ENCODE assay signal across 15 cellular contexts in genomic region chr7:147298611-147299043, GRCh38.
DNase-seq lines count a peak whose midpoint lies in the region; ATAC-seq and TF ChIP-seq lines count a peak whose summit lies in the region.
"Had no signal": no experiment of that assay in that cellular context is flagged by ENCODE, and none has a peak within 500 bp of the region (broad histone marks: within the 10 kb centered on the region; RNA-seq: fewer than 3 reads in every experiment).

No MANE protein-coding gene starts in this region.

- no peak for ATAC-seq in GM18520 (IDR thresholded peaks at IDR 0.05; ENCODE audit: unreplicated experiment)
- ATAC-seq in heart left ventricle, result no peak
- ATAC-seq: psoas muscle had no signal

- H3K9me3 ChIP-seq in tibial nerve (no peaks in the 10 kb centered on the region), heart left ventricle (peaks cover 0 to 4% (median 0%) of the 10 kb centered on the region in 12 donors)
- H3K9me3 ChIP-seq: HAP-1, psoas muscle, SJCRH30, testis had no signal

- no peak for TF ChIP-seq POLR2A in tibial nerve (IDR thresholded peaks at IDR 0.05)
- TF ChIP-seq POLR2A in heart left ventricle (IDR thresholded peaks at IDR 0.05), result no peak

- no peak for TF ChIP-seq EP300 in tibial nerve (IDR thresholded peaks at IDR 0.05)

- H3K27ac ChIP-seq in tibial nerve (no peak overlapping the region), heart left ventricle (no peak overlapping the region), substantia nigra (ENCODE audit: low read depth, low read length, poor library complexity, severe bottlenecking) (no peak overlapping the region)
- H3K27ac ChIP-seq: psoas muscle, SJCRH30, testis, VCaP had no signal

- WGBS in tibial nerve, 2 donors, result 14 to 32% methylated on average over 1 of the region's 1 CpG
- 32 to 48% (median 39%) methylated on average over 1 of the region's 1 CpG for WGBS in heart left ventricle, 4 donors

- H3K27me3 ChIP-seq in tibial nerve (no peaks in the 10 kb centered on the region), heart left ventricle (no peaks in the 10 kb centered on the region)
- H3K27me3 ChIP-seq: testis had no signal

- no peak for TF ChIP-seq CTCF in tibial nerve (IDR thresholded peaks at IDR 0.05)
- TF ChIP-seq CTCF in heart left ventricle (IDR thresholded peaks at IDR 0.05), result no peak

- H3K4me3 ChIP-seq in tibial nerve (no peak overlapping the region), heart left ventricle (no peak overlapping the region)
- H3K4me3 ChIP-seq: HAP-1, psoas muscle, SJCRH30, testis had no signal

- intact Hi-C loops in heart left ventricle (cut with DNase I), result no loop called here

- no peaks in the 10 kb centered on the region for H3K36me3 ChIP-seq in tibial nerve
- H3K36me3 ChIP-seq in heart left ventricle, result no peaks in the 10 kb centered on the region
- H3K36me3 ChIP-seq: HAP-1, SJCRH30 had no signal

- H3K4me1 ChIP-seq in tibial nerve (no peaks in the 10 kb centered on the region), heart left ventricle (no peaks in the 10 kb centered on the region)
- H3K4me1 ChIP-seq: HAP-1, psoas muscle, testis had no signal

- DNase-seq in A172 (ENCODE audit: low spot score) (peak; percentile 14), HS-27A (ENCODE audit: low read depth) (peak; percentile 14), NCI-H2227 (lab: John Stamatoyannopoulos, UW; ENCODE audit: unreplicated experiment) (peak; percentile 54), astrocyte of the hippocampus (ENCODE audit: low read depth, low spot score) (peak; percentile 84), tibial nerve (ENCODE audit: low spot score in 2 of 2) (no peak), heart left ventricle (no peak), substantia nigra (lab: John Stamatoyannopoulos, UW) (no peak)
- DNase-seq: activated naive CD4-positive, alpha-beta T cell treated with Interleukin-2 at 50 U/mL for 16 hours; caudate nucleus; psoas muscle; testis had no signal

Comparison
In these comparisons a context has a peak if more than half of its experiments do, and no peak if none do; other contexts are left out.
1. DNase-seq: peak in A172 (single experiment), HS-27A (single experiment), NCI-H2227 (single experiment) and astrocyte of the hippocampus (single experiment); none in tibial nerve (0 of 2), heart left ventricle (0 of 5) and substantia nigra (0 of 49).